In genomic region chr5:56152437-56152836, GRCh38 we compare ENCODE assay signal across 11 cellular contexts.
DNase-seq lines count a peak whose midpoint lies in the region; ATAC-seq and TF ChIP-seq lines count a peak whose summit lies in the region.
"Had no signal": no experiment of that assay in that cellular context is flagged by ENCODE, and none has a peak within 500 bp of the region (broad histone marks: within the 10 kb centered on the region; RNA-seq: fewer than 3 reads in every experiment).

No MANE protein-coding gene starts in this region.

- no peak overlapping the region for H2BK120ac ChIP-seq in mesenchymal stem cell (ENCODE audit: low read depth, low read length)

- H2BK5ac ChIP-seq in mesenchymal stem cell (ENCODE audit: low read depth, low read length, poor library complexity, severe bottlenecking): no peak overlapping the region

- peaks cover 33% of the 10 kb centered on the region for H3K36me3 Mint-ChIP-seq in T-helper 2 cell treated with Interferon-gamma antibody and Interleukin-4, amounts not matched to agents 5 μg/mL and 100 μg/mL, for 36 hours (ENCODE audit: low read depth)
- H3K36me3 Mint-ChIP-seq: naive B cell had no signal

- H3K4me3 ChIP-seq in mesenchymal stem cell (ENCODE audit: insufficient read depth in 1 of 2, low read depth in 1 of 2, low read length in 2 of 2) (no peak overlapping the region), WERI-Rb-1 (ENCODE audit: low read depth, low read length) (no peak overlapping the region)
- H3K4me3 ChIP-seq: suprapubic skin had no signal

- H4K8ac ChIP-seq in mesenchymal stem cell (ENCODE audit: low read length): no peak overlapping the region

- no peaks in the 10 kb centered on the region for H3K27me3 Mint-ChIP-seq in T-helper 2 cell treated with Interferon-gamma antibody and Interleukin-4, amounts not matched to agents 5 μg/mL and 100 μg/mL, for 36 hours (ENCODE audit: low read depth)
- H3K27me3 Mint-ChIP-seq: naive B cell had no signal

- no peak overlapping the region for H2BK12ac ChIP-seq in mesenchymal stem cell (ENCODE audit: low read length in 2 of 2)

- H3K14ac ChIP-seq in mesenchymal stem cell (ENCODE audit: low read length in 2 of 2): no peak overlapping the region

- H3K4ac ChIP-seq in mesenchymal stem cell (ENCODE audit: low read depth in 1 of 2, low read length in 2 of 2): no peak overlapping the region

- peak; percentile 48 for DNase-seq in DMS53 (lab: John Stamatoyannopoulos, UW)
- no peak for DNase-seq in T-helper 2 cell treated with Interferon-gamma antibody and Interleukin-4, amounts not matched to agents 5 μg/mL and 100 μg/mL, for 36 hours (ENCODE audit: low spot score)
- peak; percentile 30 for DNase-seq in mesenchymal stem cell
- DNase-seq in WERI-Rb-1: no peak
- DNase-seq: effector CD8-positive, alpha-beta T cell; naive B cell; NCI-H774 had no signal

- no peaks in the 10 kb centered on the region for H3K79me1 ChIP-seq in mesenchymal stem cell (replicated peaks; ENCODE audit: low read length, poor library complexity, severe bottlenecking)

- no peak overlapping the region for H3K4me2 ChIP-seq in mesenchymal stem cell (ENCODE audit: low read length, poor library complexity, severe bottlenecking)

- no peak for TF ChIP-seq CTCF in WERI-Rb-1 (IDR thresholded peaks at IDR 0.05; ENCODE audit: low read depth, low read length)

- peak overlapping the region; percentile 65 for H3K4me3 Mint-ChIP-seq in T-helper 2 cell treated with Interferon-gamma antibody and Interleukin-4, amounts not matched to agents 5 μg/mL and 100 μg/mL, for 36 hours
- H3K4me3 Mint-ChIP-seq: naive B cell had no signal

- H3K4me1 ChIP-seq in mesenchymal stem cell (ENCODE audit: control insufficient read depth, insufficient read depth, low read depth, low read length): no peaks in the 10 kb centered on the region

- H2AK5ac ChIP-seq in mesenchymal stem cell (ENCODE audit: low read length, severe bottlenecking): no peak overlapping the region

- ATAC-seq in GM19438 (IDR thresholded peaks at IDR 0.05; ENCODE audit: low read depth, unreplicated experiment): peak; percentile 44
- ATAC-seq in esophagus mucosa: no peak
- no peak for ATAC-seq in GM18868 (IDR thresholded peaks at IDR 0.05; ENCODE audit: unreplicated experiment)

- H3K9me3 ChIP-seq in mesenchymal stem cell (ENCODE audit: control insufficient read depth, low read length): no peaks in the 10 kb centered on the region
- no peaks in the 10 kb centered on the region for H3K9me3 ChIP-seq in WERI-Rb-1 (ENCODE audit: severe bottlenecking)
- H3K9me3 ChIP-seq: suprapubic skin had no signal

- WGBS in mesenchymal stem cell: 0% methylated on average over 1 of the region's 2 CpGs

- H3K36me3 ChIP-seq in mesenchymal stem cell (ENCODE audit: control insufficient read depth in 1 of 2, insufficient read depth in 2 of 2, low read depth in 1 of 2, low read length in 2 of 2): no peaks in the 10 kb centered on the region
- peaks cover 16% of the 10 kb centered on the region for H3K36me3 ChIP-seq in WERI-Rb-1
- H3K36me3 ChIP-seq: suprapubic skin had no signal

- H3K18ac ChIP-seq in mesenchymal stem cell (ENCODE audit: low read depth in 1 of 2, low read length in 2 of 2): no peak overlapping the region

- H3K9me3 Mint-ChIP-seq in T-helper 2 cell treated with Interferon-gamma antibody and Interleukin-4, amounts not matched to agents 5 μg/mL and 100 μg/mL, for 36 hours: no peaks in the 10 kb centered on the region
- H3K9me3 Mint-ChIP-seq: naive B cell had no signal

- H4K91ac ChIP-seq in mesenchymal stem cell (ENCODE audit: low read length): no peak overlapping the region

- H3K23ac ChIP-seq in mesenchymal stem cell (ENCODE audit: low read length in 2 of 2): no peak overlapping the region

- peak overlapping the region; percentile 16 for H3K9ac ChIP-seq in mesenchymal stem cell (ENCODE audit: low read length)

- H2BK15ac ChIP-seq in mesenchymal stem cell (ENCODE audit: low read depth, poor library complexity, severe bottlenecking): no peak overlapping the region

- H3K4me1 Mint-ChIP-seq in T-helper 2 cell treated with Interferon-gamma antibody and Interleukin-4, amounts not matched to agents 5 μg/mL and 100 μg/mL, for 36 hours (ENCODE audit: low read depth): peaks cover 66% of the 10 kb centered on the region

- H3K27ac ChIP-seq in mesenchymal stem cell (ENCODE audit: low read length, poor library complexity, severe bottlenecking): no peak overlapping the region
- no peak overlapping the region for H3K27ac ChIP-seq in WERI-Rb-1
- H3K27ac ChIP-seq: suprapubic skin had no signal

- H3K27me3 ChIP-seq in mesenchymal stem cell (ENCODE audit: control insufficient read depth in 1 of 2, insufficient read depth in 1 of 2, low read length in 2 of 2) (no peaks in the 10 kb centered on the region), WERI-Rb-1 (ENCODE audit: insufficient read depth, low read depth, severe bottlenecking) (no peaks in the 10 kb centered on the region)
- H3K27me3 ChIP-seq: suprapubic skin had no signal

- H2AFZ ChIP-seq in mesenchymal stem cell (ENCODE audit: low read depth, low read length): no peak overlapping the region

- H3K27ac Mint-ChIP-seq in T-helper 2 cell treated with Interferon-gamma antibody and Interleukin-4, amounts not matched to agents 5 μg/mL and 100 μg/mL, for 36 hours: peak overlapping the region; percentile 83

Comparison
In these comparisons a context has a peak if more than half of its experiments do, and no peak if none do; other contexts are left out.
1. DNase-seq: peak in DMS53 (single experiment) and mesenchymal stem cell (single experiment); none in T-helper 2 cell treated with Interferon-gamma antibody and Interleukin-4, amounts not matched to agents 5 μg/mL and 100 μg/mL, for 36 hours (single experiment) and WERI-Rb-1 (single experiment).